Comparison of ENCODE assay signal across 18 cellular contexts in the genomic region with DNA sequence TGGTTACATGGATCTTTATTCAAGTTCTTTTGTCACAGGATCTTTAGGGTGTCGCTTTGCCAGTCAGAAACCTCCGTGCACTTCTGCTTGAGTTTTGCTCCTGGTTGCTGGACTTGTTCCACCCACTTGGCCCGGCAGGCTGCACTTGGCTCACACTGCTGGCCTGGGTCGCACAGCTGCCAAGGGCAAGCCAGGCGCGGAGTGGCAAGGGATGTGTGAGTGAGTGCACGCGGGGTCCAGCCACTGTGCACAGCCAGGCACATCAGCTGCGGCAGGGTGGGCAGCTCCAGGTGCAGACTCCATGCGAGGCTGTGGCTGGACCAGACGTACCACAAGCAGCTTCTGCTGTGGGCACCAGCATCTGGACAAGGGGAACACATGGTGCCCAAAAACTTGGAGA.
A peak's percentile ranks its signal among the peaks of the same experiment; 100 is the strongest.
DNase-seq lines count a peak whose midpoint lies in the region; ATAC-seq and TF ChIP-seq lines count a peak whose summit lies in the region.
"Had no signal": no experiment of that assay in that cellular context is flagged by ENCODE, and none has a peak within 500 bp of the region (broad histone marks: within the 10 kb centered on the region; RNA-seq: fewer than 3 reads in every experiment).

No MANE protein-coding gene starts in this region.

- no peaks in the 10 kb centered on the region for H3K9me3 ChIP-seq in body of pancreas
- peaks cover 0 to 6% (median 0%) of the 10 kb centered on the region in 11 donors for H3K9me3 ChIP-seq in heart right ventricle
- no peaks in the 10 kb centered on the region for H3K9me3 ChIP-seq in thyroid gland
- H3K9me3 ChIP-seq in effector memory CD4-positive, alpha-beta T cell (ENCODE audit: control insufficient read depth, low read length): no peaks in the 10 kb centered on the region
- no peaks in the 10 kb centered on the region for H3K9me3 ChIP-seq in testis
- H3K9me3 ChIP-seq: HAP-1, SJSA1 had no signal

- TF ChIP-seq POLR2A in body of pancreas (IDR thresholded peaks at IDR 0.05) (no peak), thyroid gland (IDR thresholded peaks at IDR 0.05) (no peak), testis (IDR thresholded peaks at IDR 0.05) (no peak)

- no peaks in the 10 kb centered on the region for H3K27me3 ChIP-seq in body of pancreas
- H3K27me3 ChIP-seq in heart right ventricle: no peaks in the 10 kb centered on the region
- H3K27me3 ChIP-seq in thyroid gland: no peaks in the 10 kb centered on the region
- no peaks in the 10 kb centered on the region for H3K27me3 ChIP-seq in effector memory CD4-positive, alpha-beta T cell (replicated peaks; ENCODE audit: control insufficient read depth, insufficient read depth, low read length, poor library complexity, severe bottlenecking)
- no peaks in the 10 kb centered on the region for H3K27me3 ChIP-seq in testis
- H3K27me3 ChIP-seq: MG63, SJSA1 had no signal

- no peaks in the 10 kb centered on the region for H3K36me3 ChIP-seq in body of pancreas (replicated peaks in 1 of 2; ENCODE audit: insufficient read depth in 1 of 2, low read depth in 2 of 2)
- H3K36me3 ChIP-seq in heart right ventricle: peaks cover 0 to 48% (median 3%) of the 10 kb centered on the region in 9 donors
- peaks cover 0 to 16% of the 10 kb centered on the region in 2 donors for H3K36me3 ChIP-seq in thyroid gland
- H3K36me3 ChIP-seq in effector memory CD4-positive, alpha-beta T cell (ENCODE audit: control insufficient read depth, insufficient read depth, low read length): peaks cover 3% of the 10 kb centered on the region
- no peaks in the 10 kb centered on the region for H3K36me3 ChIP-seq in testis (ENCODE audit: low read depth, missing control alignments)
- H3K36me3 ChIP-seq: SJSA1 had no signal

- WGBS in body of pancreas, 2 donors: 40 to 46% methylated on average over 6 to 11 of the region's 11 CpGs
- 57 to 65% methylated on average over 11 of the region's 11 CpGs for WGBS in heart right ventricle, 2 donors
- WGBS in thyroid gland, 2 donors: 65 to 76% methylated on average over 8 to 10 of the region's 11 CpGs
- WGBS in testis, 2 donors: 94 to 95% methylated on average over 4 to 11 of the region's 11 CpGs

- TF ChIP-seq CTCF in body of pancreas (IDR thresholded peaks at IDR 0.05): peak in 1 of 7 experiments; percentile 22
- TF ChIP-seq CTCF in heart right ventricle (IDR thresholded peaks at IDR 0.05): no peak
- no peak for TF ChIP-seq CTCF in thyroid gland (IDR thresholded peaks at IDR 0.05)
- no peak for TF ChIP-seq CTCF in testis (IDR thresholded peaks at IDR 0.05)

- peaks cover 32% of the 10 kb centered on the region for H3K4me1 ChIP-seq in body of pancreas
- peaks cover 0 to 19% (median 8%) of the 10 kb centered on the region in 9 donors for H3K4me1 ChIP-seq in heart right ventricle
- H3K4me1 ChIP-seq in thyroid gland: peaks cover 0 to 5% of the 10 kb centered on the region in 2 donors
- no peaks in the 10 kb centered on the region for H3K4me1 ChIP-seq in effector memory CD4-positive, alpha-beta T cell (ENCODE audit: control insufficient read depth, insufficient read depth, low read length, poor library complexity, severe bottlenecking)
- no peaks in the 10 kb centered on the region for H3K4me1 ChIP-seq in testis
- H3K4me1 ChIP-seq: SJSA1 had no signal

- intact Hi-C loops in body of pancreas (cut with DNase I): no loop called here
- intact Hi-C loops in heart right ventricle (cut with DNase I): loop anchor here in 2 of 10 donors (2.0 to 10.0 kb wide), 2 partner anchors 47 to 707 kb away; no protein-coding TSS in a partner anchor
- intact Hi-C loops in thyroid gland (cut with DNase I): no loop called here
- intact Hi-C loops in testis (cut with DNase I; ENCODE audit: low total_unique reads): no loop called here

- ATAC-seq in body of pancreas (peak; percentile 54), heart right ventricle (peak; percentile 91 to 99 (median 98))

- H3K27ac ChIP-seq in body of pancreas (no peak overlapping the region), heart right ventricle (no peak overlapping the region), thyroid gland (no peak overlapping the region), testis (no peak overlapping the region)
- no peak overlapping the region for H3K27ac ChIP-seq in effector memory CD4-positive, alpha-beta T cell (ENCODE audit: insufficient read depth, low read length, poor library complexity, severe bottlenecking)
- H3K27ac ChIP-seq: PC-9, SJSA1 had no signal

- H3K4me3 ChIP-seq in body of pancreas (no peak overlapping the region), heart right ventricle (no peak overlapping the region), thyroid gland (replicated peaks in 1 of 3) (no peak overlapping the region), testis (no peak overlapping the region)
- H3K4me3 ChIP-seq in effector memory CD4-positive, alpha-beta T cell (ENCODE audit: insufficient read depth, low read depth, low read length, poor library complexity, severe bottlenecking): no peak overlapping the region
- H3K4me3 ChIP-seq: HAP-1, MG63, PC-9, SJSA1 had no signal

- DNase-seq in body of pancreas (peak; percentile 54 to 81 (median 64)), heart right ventricle (peak; percentile 69 to 74), myocyte (ENCODE audit: low read depth) (peak; percentile 68), thyroid gland (peak; percentile 64 to 80), testis (no peak)
- DNase-seq in activated CD4-positive, alpha-beta T cell treated with anti-CD3 and anti-CD28 coated beads, Interleukin-2, amount 50 U/mL, for 48 hours: no peak
- no peak for DNase-seq in effector memory CD4-positive, alpha-beta T cell
- DNase-seq: CD8-positive, alpha-beta memory T cell; Kasumi-1; MG63; NCI-H1048; NCI-H1436 treated with DMSO at 0.1 percent for 48 hours; NCI-H2029; NCI-H345; NCI-H524 treated with DMSO at 0.1 percent for 48 hours; PC-9 had no signal

Comparison
In these comparisons a context has a peak if more than half of its experiments do, and no peak if none do; other contexts are left out.
1. DNase-seq: peak in body of pancreas (4 of 4), heart right ventricle (2 of 2), myocyte (single experiment) and thyroid gland (2 of 2); none in activated CD4-positive, alpha-beta T cell treated with anti-CD3 and anti-CD28 coated beads, Interleukin-2, amount 50 U/mL, for 48 hours (0 of 2), effector memory CD4-positive, alpha-beta T cell (0 of 3) and testis (single experiment).